8 cellular contexts compared by ENCODE assay signal in the genomic region with DNA sequence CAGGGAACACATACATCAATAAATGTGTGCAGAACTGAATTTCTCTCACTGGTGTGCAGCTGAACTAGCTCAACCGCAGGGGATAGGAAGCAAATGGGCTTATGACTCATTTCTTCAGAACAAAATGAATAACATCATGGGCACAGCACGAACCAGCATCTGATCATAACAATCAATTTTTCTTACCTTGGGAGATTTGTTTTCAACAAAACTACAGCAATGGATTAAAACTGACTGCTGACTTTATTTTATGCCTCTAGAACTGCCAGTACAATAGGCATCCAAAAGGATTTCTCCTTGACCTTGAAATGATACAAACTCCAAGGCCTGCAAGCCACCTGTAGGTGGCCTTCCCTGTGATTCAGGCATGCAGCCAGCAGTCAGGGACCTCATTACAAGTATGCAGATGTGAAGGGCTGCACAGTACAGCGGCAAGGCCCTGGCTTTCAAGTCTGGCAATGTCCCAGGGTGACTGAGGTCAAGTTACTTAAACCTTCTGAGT. TPM values are rescaled to one million over a fixed set of nuclear protein-coding genes. Genes with fewer than 3 reads are reported as not detected.
DNase-seq lines count a peak whose midpoint lies in the region; ATAC-seq lines count a peak whose summit lies in the region.

No MANE protein-coding gene starts in this region.

- H3K27ac ChIP-seq in CD8-positive, alpha-beta memory T cell (ENCODE audit: low read depth, low read length), result no peak overlapping the region

- peak; percentile 91 for ATAC-seq in activated CD4-positive, alpha-beta T cell treated with anti-CD3 and anti-CD28 coated beads for 36 hours
- ATAC-seq in HG02588 (IDR thresholded peaks at IDR 0.05; ENCODE audit: unreplicated experiment), result peak; percentile 80

- no peaks in the 10 kb centered on the region for H3K9me3 Mint-ChIP-seq in activated CD4-positive, alpha-beta T cell treated with anti-CD3 and anti-CD28 coated beads for 36 hours (ENCODE audit: low read depth)
- H3K9me3 Mint-ChIP-seq in activated CD4-positive, alpha-beta memory T cell treated with anti-CD3 and anti-CD28 coated beads, Interleukin-2, amount 10 ng/mL, durations not matched to agents 7 days and 5 days, result no peaks in the 10 kb centered on the region
- H3K9me3 Mint-ChIP-seq in CD8-positive, alpha-beta memory T cell, result no peaks in the 10 kb centered on the region

- no peak overlapping the region for H3K4me3 ChIP-seq in CD8-positive, alpha-beta memory T cell (ENCODE audit: low read length)

- H3K4me3 Mint-ChIP-seq in activated CD4-positive, alpha-beta T cell treated with anti-CD3 and anti-CD28 coated beads for 36 hours, result no peak overlapping the region
- peak overlapping the region; percentile 0 for H3K4me3 Mint-ChIP-seq in activated CD4-positive, alpha-beta memory T cell treated with anti-CD3 and anti-CD28 coated beads, Interleukin-2, amount 10 ng/mL, durations not matched to agents 7 days and 5 days
- H3K4me3 Mint-ChIP-seq in CD8-positive, alpha-beta memory T cell, result no peak overlapping the region

- no peaks in the 10 kb centered on the region for H3K9me3 ChIP-seq in CD8-positive, alpha-beta memory T cell (ENCODE audit: low read length)

- no peaks in the 10 kb centered on the region for H3K27me3 ChIP-seq in CD8-positive, alpha-beta memory T cell (ENCODE audit: insufficient read depth, low read length, poor library complexity, severe bottlenecking)

- peaks cover 5% of the 10 kb centered on the region for H3K36me3 ChIP-seq in CD8-positive, alpha-beta memory T cell (ENCODE audit: insufficient read depth, low read length)

- H3K4me1 ChIP-seq in CD8-positive, alpha-beta memory T cell (ENCODE audit: insufficient read depth, low read length), result no peaks in the 10 kb centered on the region

- peaks cover 14% of the 10 kb centered on the region for H3K4me1 Mint-ChIP-seq in activated CD4-positive, alpha-beta T cell treated with anti-CD3 and anti-CD28 coated beads for 36 hours
- peaks cover 36% of the 10 kb centered on the region for H3K4me1 Mint-ChIP-seq in activated CD4-positive, alpha-beta memory T cell treated with anti-CD3 and anti-CD28 coated beads, Interleukin-2, amount 10 ng/mL, durations not matched to agents 7 days and 5 days
- H3K4me1 Mint-ChIP-seq in CD8-positive, alpha-beta memory T cell, result peaks cover 7 to 8% (median 7%) of the 10 kb centered on the region in 3 donors

- intact Hi-C loops in activated CD4-positive, alpha-beta T cell treated with anti-CD3 and anti-CD28 coated beads for 36 hours (cut with DNase I, micrococcal nuclease), result loop anchor here in 1 of 2 experiments (2.0 kb wide), 1 partner anchor 24 kb away; no protein-coding TSS in a partner anchor

- no peaks in the 10 kb centered on the region for H3K27me3 Mint-ChIP-seq in activated CD4-positive, alpha-beta T cell treated with anti-CD3 and anti-CD28 coated beads for 36 hours
- no peaks in the 10 kb centered on the region for H3K27me3 Mint-ChIP-seq in activated CD4-positive, alpha-beta memory T cell treated with anti-CD3 and anti-CD28 coated beads, Interleukin-2, amount 10 ng/mL, durations not matched to agents 7 days and 5 days
- no peaks in the 10 kb centered on the region for H3K27me3 Mint-ChIP-seq in CD8-positive, alpha-beta memory T cell

- peak; percentile 57 for DNase-seq in activated CD4-positive, alpha-beta T cell treated with anti-CD3 and anti-CD28 coated beads for 36 hours
- DNase-seq in activated CD4-positive, alpha-beta T cell treated with anti-CD3 and anti-CD28 coated beads, Interleukin-2, amount 50 U/mL, for 4 hours, result no peak
- DNase-seq in activated CD4-positive, alpha-beta memory T cell treated with anti-CD3 and anti-CD28 coated beads, Interleukin-2, amount 10 ng/mL, durations not matched to agents 7 days and 5 days, result peak; percentile 50
- DNase-seq in stimulated activated CD4-positive, alpha-beta T cell treated with anti-CD3 and anti-CD28 coated beads, Interleukin-4, amount 100 ng/mL, for 24 hours, result peak; percentile 9
- no peak for DNase-seq in T-helper 9 cell
- DNase-seq in occipital lobe (lab: John Stamatoyannopoulos, UW), result no peak
- no peak for DNase-seq in CD8-positive, alpha-beta memory T cell

- H3K27ac Mint-ChIP-seq in activated CD4-positive, alpha-beta T cell treated with anti-CD3 and anti-CD28 coated beads for 36 hours, result peak overlapping the region; percentile 4
- H3K27ac Mint-ChIP-seq in activated CD4-positive, alpha-beta memory T cell treated with anti-CD3 and anti-CD28 coated beads, Interleukin-2, amount 10 ng/mL, durations not matched to agents 7 days and 5 days, result peak overlapping the region; percentile 75
- peak overlapping the region in 3 of 8 donors; percentile 15 to 48 (median 45) for H3K27ac Mint-ChIP-seq in CD8-positive, alpha-beta memory T cell

- POLR2A ChIA-PET in activated CD4-positive, alpha-beta T cell treated with anti-CD3 and anti-CD28 coated beads for 36 hours (lab: Charles Lee), result interaction anchor here (0.6 kb wide), 1 partner anchor 54 kb away, joined by 3 read pairs; no protein-coding TSS in a partner anchor
- POLR2A ChIA-PET in activated CD4-positive, alpha-beta memory T cell treated with anti-CD3 and anti-CD28 coated beads, Interleukin-2, amount 10 ng/mL, durations not matched to agents 7 days and 5 days (lab: Charles Lee), result interaction anchor here (1.0 kb wide), 2 partner anchors 9 to 26 kb away, joined by 3 to 6 read pairs; a partner anchor contains a TSS
- POLR2A ChIA-PET in CD8-positive, alpha-beta memory T cell (lab: Charles Lee), result no interaction called here

- peaks cover 38% of the 10 kb centered on the region for H3K36me3 Mint-ChIP-seq in activated CD4-positive, alpha-beta T cell treated with anti-CD3 and anti-CD28 coated beads for 36 hours (ENCODE audit: low read depth)
- H3K36me3 Mint-ChIP-seq in activated CD4-positive, alpha-beta memory T cell treated with anti-CD3 and anti-CD28 coated beads, Interleukin-2, amount 10 ng/mL, durations not matched to agents 7 days and 5 days (ENCODE audit: low read depth), result peaks cover 43% of the 10 kb centered on the region
- peaks cover 0 to 81% (median 31%) of the 10 kb centered on the region in 3 donors for H3K36me3 Mint-ChIP-seq in CD8-positive, alpha-beta memory T cell

- CTCF ChIA-PET in activated CD4-positive, alpha-beta T cell treated with anti-CD3 and anti-CD28 coated beads for 36 hours (lab: Charles Lee), result interaction anchor here (1.6 kb wide), 1 partner anchor 16 kb away, joined by 5 read pairs; no protein-coding TSS in a partner anchor
- CTCF ChIA-PET in activated CD4-positive, alpha-beta memory T cell treated with anti-CD3 and anti-CD28 coated beads, Interleukin-2, amount 10 ng/mL, durations not matched to agents 7 days and 5 days (lab: Charles Lee), result interaction anchor here (0.6 to 1.5 kb wide), 8 partner anchors 9 to 186 kb away, joined by 3 to 6 read pairs (median 4); a partner anchor contains a TSS
- CTCF ChIA-PET in CD8-positive, alpha-beta memory T cell (lab: Charles Lee), result interaction anchor here (1.4 kb wide), 1 partner anchor 17 kb away, joined by 3 read pairs; no protein-coding TSS in a partner anchor

RNA-seq across cellular contexts. Expression of a gene that starts 26.1 kb away (rescaled TPM):
- 10 to 100 TPM; 26.3 to 30.2 TPM for total RNA-seq in activated CD4-positive, alpha-beta T cell treated with anti-CD3 and anti-CD28 coated beads for 36 hours
- 10 to 100 TPM; 19.5 to 20.9 TPM for total RNA-seq in activated CD4-positive, alpha-beta memory T cell treated with anti-CD3 and anti-CD28 coated beads, Interleukin-2, amount 10 ng/mL, durations not matched to agents 7 days and 5 days
- 10.6 TPM for total RNA-seq in occipital lobe
- 10 to 100 TPM; 22.9 to 26.1 TPM for total RNA-seq in CD8-positive, alpha-beta memory T cell
- polyA plus RNA-seq in CD8-positive, alpha-beta memory T cell, result 26.0 TPM

Comparison
In these comparisons a context has a peak if more than half of its experiments do, and no peak if none do; other contexts are left out.
1. DNase-seq: peak in activated CD4-positive, alpha-beta T cell treated with anti-CD3 and anti-CD28 coated beads for 36 hours (single experiment), activated CD4-positive, alpha-beta memory T cell treated with anti-CD3 and anti-CD28 coated beads, Interleukin-2, amount 10 ng/mL, durations not matched to agents 7 days and 5 days (single experiment) and stimulated activated CD4-positive, alpha-beta T cell treated with anti-CD3 and anti-CD28 coated beads, Interleukin-4, amount 100 ng/mL, for 24 hours (single experiment); none in activated CD4-positive, alpha-beta T cell treated with anti-CD3 and anti-CD28 coated beads, Interleukin-2, amount 50 U/mL, for 4 hours (0 of 2), T-helper 9 cell (single experiment), occipital lobe (single experiment) and CD8-positive, alpha-beta memory T cell (0 of 5).